20 cellular contexts compared by ENCODE assay signal in the genomic region with DNA sequence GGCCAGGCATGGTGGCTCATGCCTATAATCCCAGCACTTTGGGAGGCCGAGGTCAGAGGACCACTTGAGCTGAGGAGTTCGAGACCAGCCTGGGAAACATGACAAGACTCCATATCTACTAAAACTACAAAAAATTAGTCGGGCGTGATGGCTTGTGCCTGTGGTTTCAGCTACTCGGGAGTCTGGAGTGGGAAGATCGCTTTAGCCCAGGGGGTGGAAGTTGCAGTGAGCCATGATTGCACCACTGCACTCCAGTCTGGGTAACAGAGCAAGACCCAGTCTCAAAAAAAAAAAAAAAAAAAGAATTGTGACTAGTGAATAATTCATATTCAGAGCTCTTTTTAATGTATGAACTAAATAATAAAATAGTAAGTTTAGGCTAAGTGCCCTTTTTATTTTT.
"Had no signal": no experiment of that assay in that cellular context is flagged by ENCODE, and none has a peak within 500 bp of the region (broad histone marks: within the 10 kb centered on the region; RNA-seq: fewer than 3 reads in every experiment).

No MANE protein-coding gene starts in this region.

- H3K27ac Mint-ChIP-seq: endodermal cell; naive thymus-derived CD8-positive, alpha-beta T cell; stimulated activated naive CD8-positive, alpha-beta T cell treated with anti-CD3 and anti-CD28 coated beads, Interleukin-15, Interleukin-2, amounts not matched to agents 100 ng/mL and 50 ng/mL, for 24 hours had no signal

- H3K9me3 Mint-ChIP-seq: endodermal cell; naive thymus-derived CD8-positive, alpha-beta T cell; stimulated activated memory B cell treated with anti-CD40 and anti-IgM and Interleukin-4, amounts not matched to agents 10 μg/mL and 1 μg/mL and 100 μg/mL, for 72 hours; stimulated activated naive CD8-positive, alpha-beta T cell treated with anti-CD3 and anti-CD28 coated beads, Interleukin-15, Interleukin-2, amounts not matched to agents 100 ng/mL and 50 ng/mL, for 24 hours had no signal

- H3K36me3 Mint-ChIP-seq: naive thymus-derived CD8-positive, alpha-beta T cell; stimulated activated memory B cell treated with anti-CD40 and anti-IgM and Interleukin-4, amounts not matched to agents 10 μg/mL and 1 μg/mL and 100 μg/mL, for 72 hours had no signal

- H3K4me3 ChIP-seq: coronary artery, psoas muscle, spleen, testis, tibial nerve had no signal

- H3K36me3 ChIP-seq: neutrophil, spleen, tibial nerve had no signal

- H3K27me3 Mint-ChIP-seq: stimulated activated memory B cell treated with anti-CD40 and anti-IgM and Interleukin-4, amounts not matched to agents 10 μg/mL and 1 μg/mL and 100 μg/mL, for 72 hours had no signal

- H3K27ac ChIP-seq: coronary artery, neutrophil, psoas muscle, spleen, testis, tibial nerve had no signal

- H3K4me1 ChIP-seq: testis had no signal

- H3K9me3 ChIP-seq: heart left ventricle, neutrophil, psoas muscle, spleen, testis, tibial nerve had no signal

- DNase-seq: effector CD4-positive, alpha-beta T cell; endodermal cell; erythroblast; foreskin melanocyte; heart left ventricle; hippocampal formation; left colon; left ventricle myocardium superior; naive thymus-derived CD8-positive, alpha-beta T cell; psoas muscle; spleen; stimulated activated CD4-positive, alpha-beta T cell treated with anti-CD3 and anti-CD28 coated beads, Interleukin-15, amount 100 ng/mL, for 24 hours; stimulated activated CD4-positive, alpha-beta T cell treated with anti-CD3 and anti-CD28 coated beads, Interleukin-1b, Interleukin-23, amount 100 ng/mL, for 48 hours; stimulated activated CD4-positive, alpha-beta T cell treated with anti-CD3 and anti-CD28 coated beads, Interleukin-4, amount 100 ng/mL, for 24 hours; testis had no signal

- H3K4me1 Mint-ChIP-seq: endodermal cell had no signal

- H3K4me3 Mint-ChIP-seq: endodermal cell; naive thymus-derived CD8-positive, alpha-beta T cell; stimulated activated memory B cell treated with anti-CD40 and anti-IgM and Interleukin-4, amounts not matched to agents 10 μg/mL and 1 μg/mL and 100 μg/mL, for 72 hours had no signal

- H3K27me3 ChIP-seq: heart left ventricle, spleen, testis, tibial nerve had no signal
